Comparison of ENCODE assay signal across 23 cellular contexts in the genomic region with DNA sequence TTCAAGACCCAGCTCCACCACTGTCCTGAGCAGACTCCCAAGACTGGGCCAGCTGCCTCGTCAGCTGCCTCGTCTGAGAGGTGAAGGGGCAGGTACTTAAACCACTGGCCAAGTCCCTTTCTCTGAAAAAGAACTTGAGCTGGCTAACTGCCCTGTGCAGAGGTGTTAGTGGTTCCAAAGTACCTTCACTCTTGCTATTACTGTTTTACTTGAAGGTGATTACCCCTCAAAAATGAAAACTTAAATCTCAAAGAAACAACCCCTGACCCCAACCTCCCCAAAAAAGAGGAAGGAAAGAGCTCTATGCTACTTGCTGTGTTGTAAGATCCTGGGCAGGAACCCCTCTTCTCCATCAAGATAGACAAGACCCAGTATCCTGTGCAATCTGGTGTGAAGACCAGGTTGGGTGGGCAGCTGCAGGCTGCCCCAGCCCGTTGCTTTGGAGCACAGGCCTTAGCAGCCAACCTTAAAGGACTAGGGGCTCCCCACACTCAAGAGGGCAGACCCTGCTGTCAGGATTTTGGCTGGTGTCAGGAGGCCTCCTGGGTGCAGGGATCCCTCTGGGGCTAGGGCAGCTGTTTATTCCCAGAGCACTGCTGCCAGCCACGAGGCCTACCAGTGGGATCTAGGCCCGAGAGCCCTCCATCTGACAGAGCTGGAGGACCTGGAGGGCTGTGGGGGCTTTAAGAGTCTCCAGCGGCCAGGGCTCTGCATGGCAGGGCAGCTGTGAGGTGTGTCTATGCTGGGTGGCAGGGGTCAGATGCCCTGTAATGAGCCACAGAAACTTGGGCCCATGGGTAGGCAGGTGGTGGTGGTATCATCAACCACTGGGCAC. TPM values are rescaled to one million over a fixed set of nuclear protein-coding genes. Genes with fewer than 3 reads are reported as not detected.
DNase-seq lines count a peak whose midpoint lies in the region; ATAC-seq lines count a peak whose summit lies in the region.
"Had no signal": no experiment of that assay in that cellular context is flagged by ENCODE, and none has a peak within 500 bp of the region (broad histone marks: within the 10 kb centered on the region; RNA-seq: fewer than 3 reads in every experiment).

No MANE protein-coding gene starts in this region.

- peak overlapping the region; percentile 35 to 53 (median 50) for H3K27ac Mint-ChIP-seq in IgD-negative memory B cell
- H3K27ac Mint-ChIP-seq: activated naive CD4-positive, alpha-beta T cell treated with anti-CD3 and anti-CD28 coated beads, Interleukin-2, amount 10 ng/mL, durations not matched to agents 7 days and 5 days had no signal

- H3K27ac ChIP-seq in layer of hippocampus (ENCODE audit: low read depth, low read length) (peak overlapping the region; percentile 49), skeletal muscle tissue (ENCODE audit: low read depth, low read length) (no peak overlapping the region)
- H3K27ac ChIP-seq: uterus had no signal

- DNase-seq in AML-193 (lab: John Stamatoyannopoulos, UW): peak; percentile 51 to 80
- DNase-seq in stimulated activated naive CD8-positive, alpha-beta T cell treated with anti-CD3 and anti-CD28 coated beads, Interleukin-15, Interleukin-2, amounts not matched to agents 100 U/mL and 50 U/mL, for 24 hours: no peak
- DNase-seq in T1000 (lab: John Stamatoyannopoulos, UW): no peak
- DNase-seq in NCI-H187 treated with DMSO at 0.1 percent for 48 hours (lab: John Stamatoyannopoulos, UW): no peak
- DNase-seq: activated CD4-positive, alpha-beta T cell treated with anti-CD3 and anti-CD28 coated beads, Interleukin-2, amount 50 U/mL, for 48 hours; activated naive CD4-positive, alpha-beta T cell treated with anti-CD3 and anti-CD28 coated beads, Interleukin-2, amount 10 ng/mL, durations not matched to agents 7 days and 5 days; activated T-cell treated with anti-CD3 and anti-CD28 coated beads, Interleukin-2, amount 50 U/mL, for 1 hour; DND-41; NCI-H1092; NCI-H524 treated with DMSO at 0.1 percent for 48 hours; SIG-M5; T-helper 2 cell; uterus had no signal

- peaks cover 48 to 53% (median 50%) of the 10 kb centered on the region in 3 donors for H3K36me3 ChIP-seq in skeletal muscle tissue (ENCODE audit: control insufficient read depth in 3 of 3, insufficient read depth in 3 of 3, low read length in 3 of 3)
- H3K36me3 ChIP-seq: uterus had no signal

- no peaks in the 10 kb centered on the region for H3K9me3 Mint-ChIP-seq in IgD-negative memory B cell
- H3K9me3 Mint-ChIP-seq: activated naive CD4-positive, alpha-beta T cell treated with anti-CD3 and anti-CD28 coated beads, Interleukin-2, amount 10 ng/mL, durations not matched to agents 7 days and 5 days; stimulated activated naive CD8-positive, alpha-beta T cell treated with anti-CD3 and anti-CD28 coated beads, Interleukin-15, Interleukin-2, amounts not matched to agents 100 ng/mL and 50 ng/mL, for 24 hours had no signal

- ATAC-seq in stimulated activated naive CD8-positive, alpha-beta T cell treated with anti-CD3 and anti-CD28 coated beads, Interleukin-15, Interleukin-2, amounts not matched to agents 100 U/mL and 50 U/mL, for 24 hours: no peak
- ATAC-seq in GM18867 (IDR thresholded peaks at IDR 0.05; ENCODE audit: unreplicated experiment): no peak
- ATAC-seq: sciatic nerve had no signal

- H3K4me1 ChIP-seq in skeletal muscle tissue (ENCODE audit: control insufficient read depth in 3 of 3, insufficient read depth in 3 of 3, low read length in 3 of 3): peaks cover 53 to 62% (median 58%) of the 10 kb centered on the region in 3 donors
- H3K4me1 ChIP-seq: uterus had no signal

- H3K36me3 Mint-ChIP-seq in IgD-negative memory B cell: peaks cover 10% of the 10 kb centered on the region

- H3K9me3 ChIP-seq in skeletal muscle tissue (ENCODE audit: control insufficient read depth in 3 of 3, low read length in 3 of 3): no peaks in the 10 kb centered on the region
- H3K9me3 ChIP-seq: uterus had no signal

- peak overlapping the region; percentile 10 to 62 (median 51) for H3K9ac ChIP-seq in skeletal muscle tissue (ENCODE audit: low read depth in 1 of 3, low read length in 3 of 3)

- no peaks in the 10 kb centered on the region for H3K27me3 ChIP-seq in layer of hippocampus (ENCODE audit: control insufficient read depth, insufficient read depth, low read length)
- H3K27me3 ChIP-seq in skeletal muscle tissue (ENCODE audit: control insufficient read depth in 3 of 3, insufficient read depth in 3 of 3, low read length in 3 of 3): no peaks in the 10 kb centered on the region
- H3K27me3 ChIP-seq: uterus had no signal

- no peak overlapping the region for H3K4me3 Mint-ChIP-seq in IgD-negative memory B cell
- H3K4me3 Mint-ChIP-seq: activated naive CD4-positive, alpha-beta T cell treated with anti-CD3 and anti-CD28 coated beads, Interleukin-2, amount 10 ng/mL, durations not matched to agents 7 days and 5 days; stimulated activated naive CD8-positive, alpha-beta T cell treated with anti-CD3 and anti-CD28 coated beads, Interleukin-15, Interleukin-2, amounts not matched to agents 100 ng/mL and 50 ng/mL, for 24 hours had no signal

- H3K4me1 Mint-ChIP-seq in IgD-negative memory B cell: peaks cover 2 to 9% (median 9%) of the 10 kb centered on the region in 3 donors
- H3K4me1 Mint-ChIP-seq: activated naive CD4-positive, alpha-beta T cell treated with anti-CD3 and anti-CD28 coated beads, Interleukin-2, amount 10 ng/mL, durations not matched to agents 7 days and 5 days had no signal

- H3K27me3 Mint-ChIP-seq in IgD-negative memory B cell: no peaks in the 10 kb centered on the region
- H3K27me3 Mint-ChIP-seq: activated naive CD4-positive, alpha-beta T cell treated with anti-CD3 and anti-CD28 coated beads, Interleukin-2, amount 10 ng/mL, durations not matched to agents 7 days and 5 days; stimulated activated naive CD8-positive, alpha-beta T cell treated with anti-CD3 and anti-CD28 coated beads, Interleukin-15, Interleukin-2, amounts not matched to agents 100 ng/mL and 50 ng/mL, for 24 hours had no signal

- H3K4me3 ChIP-seq in skeletal muscle tissue (ENCODE audit: low read length in 3 of 3): no peak overlapping the region
- H3K4me3 ChIP-seq: lung, uterus had no signal

RNA-seq across cellular contexts. Expression of gene GUCD1, which starts 13.0 kb away (rescaled TPM):
- 323 TPM for polyA plus RNA-seq in IgD-negative memory B cell
- 64.7 TPM for total RNA-seq in skeletal muscle tissue

RNA-seq across cellular contexts. Expression of gene SNRPD3, which starts 13.9 kb away (rescaled TPM):
- 141 TPM for polyA plus RNA-seq in IgD-negative memory B cell
- total RNA-seq in skeletal muscle tissue: 78.8 TPM

RNA-seq across cellular contexts. Expression of gene UPB1, which starts 46.8 kb away (rescaled TPM):
- not detected for polyA plus RNA-seq in IgD-negative memory B cell
- 0.52 TPM for total RNA-seq in skeletal muscle tissue
- total RNA-seq: osteocyte had no signal
- polyA plus RNA-seq: AG04450 had no signal

RNA-seq across cellular contexts. Expression of gene LRRC75B, which starts 51.0 kb away (rescaled TPM):
- polyA plus RNA-seq in IgD-negative memory B cell: 0.63 TPM
- 1.6 TPM for total RNA-seq in skeletal muscle tissue
- total RNA-seq: OCI-LY7 had no signal

Comparison
In these comparisons a context has a peak if more than half of its experiments do, and no peak if none do; other contexts are left out.
1. DNase-seq: peak in AML-193 (2 of 2); none in stimulated activated naive CD8-positive, alpha-beta T cell treated with anti-CD3 and anti-CD28 coated beads, Interleukin-15, Interleukin-2, amounts not matched to agents 100 U/mL and 50 U/mL, for 24 hours (single experiment), T1000 (single experiment) and NCI-H187 treated with DMSO at 0.1 percent for 48 hours (single experiment).